27 cellular contexts compared by ENCODE assay signal in genomic region chr7:7421850-7422249, GRCh38.
"Had no signal": no experiment of that assay in that cellular context is flagged by ENCODE, and none has a peak within 500 bp of the region (broad histone marks: within the 10 kb centered on the region; RNA-seq: fewer than 3 reads in every experiment).

No MANE protein-coding gene starts in this region.

- H3K27ac Mint-ChIP-seq: effector memory CD8-positive, alpha-beta T cell; naive thymus-derived CD4-positive, alpha-beta T cell; nephron; neural progenitor cell; progenitor cell of endocrine pancreas; stimulated activated naive CD8-positive, alpha-beta T cell treated with anti-CD3 and anti-CD28 coated beads, Interleukin-15, amount 100 ng/mL, for 72 hours had no signal

- H3K4me3 ChIP-seq: esophagus squamous epithelium, neural progenitor cell, right atrium auricular region, smooth muscle cell, suprapubic skin had no signal

- H3K9me3 ChIP-seq: esophagus squamous epithelium, right atrium auricular region, suprapubic skin had no signal

- ATAC-seq: effector memory CD8-positive, alpha-beta T cell; left lobe of liver; naive thymus-derived CD4-positive, alpha-beta T cell; sciatic nerve; stimulated activated naive CD8-positive, alpha-beta T cell treated with anti-CD3 and anti-CD28 coated beads, Interleukin-15, amount 100 ng/mL, for 72 hours had no signal

- DNase-seq: cortex of kidney; effector memory CD8-positive, alpha-beta T cell; erythroblast; esophagus squamous epithelium; foreskin melanocyte; hypothalamus; kidney; mammary epithelial cell; mesendoderm; midbrain; naive thymus-derived CD4-positive, alpha-beta T cell; stimulated activated CD4-positive, alpha-beta T cell treated with anti-CD3 and anti-CD28 coated beads, Interleukin-12 subunit alpha, Interleukin-12 subunit beta, amount 100 ng/mL, for 4 hours; stimulated activated CD4-positive, alpha-beta T cell treated with anti-CD3 and anti-CD28 coated beads, Interleukin-1b, Interleukin-23, amount 100 ng/mL, for 48 hours; stimulated activated CD4-positive, alpha-beta T cell treated with anti-CD3 and anti-CD28 coated beads, Interleukin-4, amount 100 ng/mL, for 1 hour; stimulated activated CD8-positive, alpha-beta memory T cell treated with anti-CD3 and anti-CD28 coated beads, Interleukin-4, amount 100 ng/mL, for 48 hours; stimulated activated naive CD4-positive, alpha-beta T cell; stimulated activated naive CD8-positive, alpha-beta T cell treated with anti-CD3 and anti-CD28 coated beads, Interleukin-15, amount 100 ng/mL, for 72 hours; trophoblast cell had no signal

- H3K9me3 Mint-ChIP-seq: effector memory CD8-positive, alpha-beta T cell; naive thymus-derived CD4-positive, alpha-beta T cell; nephron; neural progenitor cell; stimulated activated naive CD8-positive, alpha-beta T cell treated with anti-CD3 and anti-CD28 coated beads, Interleukin-15, amount 100 ng/mL, for 72 hours had no signal

- H3K36me3 ChIP-seq: esophagus squamous epithelium, neural progenitor cell, right atrium auricular region, suprapubic skin had no signal

- H3K4me1 Mint-ChIP-seq: neural progenitor cell; stimulated activated naive CD8-positive, alpha-beta T cell treated with anti-CD3 and anti-CD28 coated beads, Interleukin-15, amount 100 ng/mL, for 72 hours had no signal

- H3K27me3 Mint-ChIP-seq: effector memory CD8-positive, alpha-beta T cell; naive thymus-derived CD4-positive, alpha-beta T cell; progenitor cell of endocrine pancreas; stimulated activated naive CD8-positive, alpha-beta T cell treated with anti-CD3 and anti-CD28 coated beads, Interleukin-15, amount 100 ng/mL, for 72 hours had no signal

- H3K27me3 ChIP-seq: esophagus squamous epithelium, neural progenitor cell, right atrium auricular region, suprapubic skin had no signal

- H3K27ac ChIP-seq: esophagus squamous epithelium, neural progenitor cell, parathyroid adenoma, right atrium auricular region, suprapubic skin had no signal

- H3K4me1 ChIP-seq: neural progenitor cell had no signal

- H3K36me3 Mint-ChIP-seq: naive thymus-derived CD4-positive, alpha-beta T cell; neural progenitor cell had no signal

- H3K4me3 Mint-ChIP-seq: effector memory CD8-positive, alpha-beta T cell; naive thymus-derived CD4-positive, alpha-beta T cell; nephron; neural progenitor cell; stimulated activated naive CD8-positive, alpha-beta T cell treated with anti-CD3 and anti-CD28 coated beads, Interleukin-15, amount 100 ng/mL, for 72 hours had no signal
